9 cellular contexts compared by ENCODE assay signal in genomic region chr4:89226665-89227572, GRCh38.
DNase-seq lines count a peak whose midpoint lies in the region; ATAC-seq and TF ChIP-seq lines count a peak whose summit lies in the region.
"Had no signal": no experiment of that assay in that cellular context is flagged by ENCODE, and none has a peak within 500 bp of the region (broad histone marks: within the 10 kb centered on the region; RNA-seq: fewer than 3 reads in every experiment).

No MANE protein-coding gene starts in this region.

- WGBS in suprapubic skin, result 21% methylated on average over 9 of the region's 9 CpGs

- no peaks in the 10 kb centered on the region for H3K9me3 ChIP-seq in DOHH2 (ENCODE audit: control insufficient read depth, insufficient read depth, low read length)
- no peaks in the 10 kb centered on the region for H3K9me3 ChIP-seq in RWPE2 (ENCODE audit: severe bottlenecking)
- H3K9me3 ChIP-seq in suprapubic skin, result no peaks in the 10 kb centered on the region
- H3K9me3 ChIP-seq: neutrophil had no signal

- H3K27me3 ChIP-seq in DOHH2 (ENCODE audit: control insufficient read depth, low read length), result no peaks in the 10 kb centered on the region
- H3K27me3 ChIP-seq in RWPE2 (ENCODE audit: insufficient read depth, poor library complexity, severe bottlenecking), result no peaks in the 10 kb centered on the region
- no peaks in the 10 kb centered on the region for H3K27me3 ChIP-seq in suprapubic skin
- H3K27me3 ChIP-seq: neutrophil had no signal

- no peaks in the 10 kb centered on the region for H3K9me2 ChIP-seq in DOHH2 (replicated peaks; ENCODE audit: control insufficient read depth, low read length)

- H3F3A ChIP-seq in DOHH2 (ENCODE audit: control insufficient read depth, insufficient read depth), result no peaks in the 10 kb centered on the region

- no peak overlapping the region for H3K27ac ChIP-seq in DOHH2 (ENCODE audit: low read depth, low read length)
- no peak overlapping the region for H3K27ac ChIP-seq in RWPE2 (ENCODE audit: poor library complexity, severe bottlenecking)
- no peak overlapping the region for H3K27ac ChIP-seq in suprapubic skin
- H3K27ac ChIP-seq: neutrophil had no signal

- H3K4me1 ChIP-seq in DOHH2 (ENCODE audit: control insufficient read depth, low read length) (no peaks in the 10 kb centered on the region), RWPE2 (ENCODE audit: insufficient read depth, poor library complexity, severe bottlenecking) (peaks cover 8% of the 10 kb centered on the region), suprapubic skin (no peaks in the 10 kb centered on the region)

- H3K4me2 ChIP-seq in DOHH2 (ENCODE audit: low read length), result no peak overlapping the region

- no peaks in the 10 kb centered on the region for H3K79me2 ChIP-seq in DOHH2 (ENCODE audit: control insufficient read depth, low read length)

- TF ChIP-seq POLR2A in suprapubic skin (IDR thresholded peaks at IDR 0.05), result no peak

- TF ChIP-seq EP300 in suprapubic skin (IDR thresholded peaks at IDR 0.05), result no peak

- H3K4me3 ChIP-seq in DOHH2 (ENCODE audit: low read length) (no peak overlapping the region), LNCaP clone FGC (ENCODE audit: low read depth, low read length) (no peak overlapping the region), RWPE2 (ENCODE audit: severe bottlenecking) (no peak overlapping the region), foreskin fibroblast (ENCODE audit: low read depth in 1 of 2, low read length in 2 of 2) (no peak overlapping the region), suprapubic skin (no peak overlapping the region)

- peak; percentile 67 for DNase-seq in LNCaP clone FGC (ENCODE audit: low read depth)
- no peak for DNase-seq in RWPE2 (ENCODE audit: low spot score)
- peak; percentile 87 for DNase-seq in activated effector memory CD4-positive, alpha-beta T cell treated with anti-CD3 and anti-CD28 coated beads, Interleukin-2, amount 50 U/mL, for 16 hours
- peak; percentile 47 to 82 for DNase-seq in foreskin fibroblast
- peak in 52 of 56 donors; percentile 2 to 89 (median 49) for DNase-seq in nucleus accumbens (lab: John Stamatoyannopoulos, UW)
- peak in 1 of 2 donors; percentile 83 for DNase-seq in suprapubic skin (ENCODE audit: low spot score in 2 of 2)

- ATAC-seq in GM21786 (IDR thresholded peaks at IDR 0.05; ENCODE audit: unreplicated experiment) (peak; percentile 96), RWPE2 (ENCODE audit: low read depth) (peak; percentile 98)

- no peaks in the 10 kb centered on the region for H3K36me3 ChIP-seq in DOHH2 (ENCODE audit: control insufficient read depth, low read length)
- H3K36me3 ChIP-seq in RWPE2 (ENCODE audit: low read depth), result no peaks in the 10 kb centered on the region
- H3K36me3 ChIP-seq in suprapubic skin, result no peaks in the 10 kb centered on the region
- H3K36me3 ChIP-seq: neutrophil had no signal

- TF ChIP-seq CTCF in DOHH2 (IDR thresholded peaks at IDR 0.05; ENCODE audit: low read depth, low read length, poor library complexity, severe bottlenecking) (peak; percentile 84), LNCaP clone FGC (IDR thresholded peaks at IDR 0.05; ENCODE audit: control insufficient read depth, extremely low read depth, insufficient read depth) (peak; percentile 88), RWPE2 (IDR thresholded peaks at IDR 0.05; ENCODE audit: poor library complexity, severe bottlenecking) (peak; percentile 89), foreskin fibroblast (IDR thresholded peaks at IDR 0.05; ENCODE audit: low read depth, low read length) (peak; percentile 70), suprapubic skin (IDR thresholded peaks at IDR 0.05) (peak; percentile 46 to 61)

- no peaks in the 10 kb centered on the region for H4K20me1 ChIP-seq in DOHH2 (ENCODE audit: control insufficient read depth, insufficient read depth, low read depth, low read length)
